ENCODE assay signal across 21 cellular contexts in genomic region chr11:93054279-93054678, GRCh38.
DNase-seq lines count a peak whose midpoint lies in the region; ATAC-seq and TF ChIP-seq lines count a peak whose summit lies in the region.
"Had no signal": no experiment of that assay in that cellular context is flagged by ENCODE, and none has a peak within 500 bp of the region (broad histone marks: within the 10 kb centered on the region; RNA-seq: fewer than 3 reads in every experiment).

No MANE protein-coding gene starts in this region.

- H3K9me3 ChIP-seq in RWPE2 (ENCODE audit: severe bottlenecking) (no peaks in the 10 kb centered on the region), trophoblast cell (ENCODE audit: insufficient read depth, low read depth, low read length) (no peaks in the 10 kb centered on the region)
- H3K9me3 ChIP-seq: HAP-1, psoas muscle had no signal

- H3K4me2 ChIP-seq in trophoblast cell (ENCODE audit: low read length) = no peak overlapping the region

- no peaks in the 10 kb centered on the region for H3K36me3 ChIP-seq in RWPE2 (ENCODE audit: low read depth)
- H3K36me3 ChIP-seq in trophoblast cell (ENCODE audit: control insufficient read depth in 1 of 2, insufficient read depth in 2 of 2, low read length in 2 of 2) = no peaks in the 10 kb centered on the region
- H3K36me3 ChIP-seq: HAP-1, tibial nerve had no signal

- H3K23ac ChIP-seq in trophoblast cell (ENCODE audit: low read length) = no peak overlapping the region

- no peaks in the 10 kb centered on the region for H3K79me1 ChIP-seq in trophoblast cell (ENCODE audit: low read length)

- no peak overlapping the region for H4K8ac ChIP-seq in trophoblast cell (ENCODE audit: low read depth, low read length)

- H3K9ac ChIP-seq in trophoblast cell (ENCODE audit: low read length) = no peak overlapping the region

- H3K18ac ChIP-seq in trophoblast cell (ENCODE audit: low read length) = no peak overlapping the region

- H3K4me3 ChIP-seq in RWPE2 (ENCODE audit: severe bottlenecking) (no peak overlapping the region), choroid plexus epithelial cell (ENCODE audit: low read depth, low read length) (no peak overlapping the region), trophoblast cell (ENCODE audit: low read depth, low read length) (no peak overlapping the region)
- H3K4me3 ChIP-seq: GM12878, HAP-1, psoas muscle, tibial nerve had no signal

- ATAC-seq in RWPE2 (ENCODE audit: low read depth) = peak; percentile 44; the same call in 1 of the 3 replicates

- no peak overlapping the region for H2BK120ac ChIP-seq in trophoblast cell (ENCODE audit: insufficient read depth, low read length, poor library complexity)

- DNase-seq in HPDE6-E6E7 (ENCODE audit: extremely low spot score) = peak; percentile 14
- DNase-seq in RWPE2 (ENCODE audit: low spot score) = no peak
- DNase-seq in choroid plexus epithelial cell (ENCODE audit: low read depth) = peak; percentile 38
- peak; percentile 22 for DNase-seq in putamen (ENCODE audit: low spot score)
- DNase-seq in trophoblast cell = no peak
- DNase-seq in anterior cingulate cortex (lab: John Stamatoyannopoulos, UW) = no peak
- DNase-seq in G401 (ENCODE audit: low spot score) = no peak
- DNase-seq: activated CD4-positive, alpha-beta T cell treated with anti-CD3 and anti-CD28 coated beads, Interleukin-2, amount 50 U/mL, for 4 hours; activated CD8-positive, alpha-beta memory T cell treated with anti-CD3 and anti-CD28 coated beads, Interleukin-2, amount 50 U/mL, for 4 hours; activated naive CD8-positive, alpha-beta T cell treated with anti-CD3 and anti-CD28 coated beads, Interleukin-2, amount 10 ng/mL, durations not matched to agents 7 days and 5 days; AML-193; CD8-positive, alpha-beta memory T cell; NCI-H1048; NCI-H187 treated with DMSO at 0.1 percent for 48 hours; psoas muscle; small intestine; T-helper 2 cell had no signal

- H4K91ac ChIP-seq in trophoblast cell (ENCODE audit: low read depth, low read length) = no peak overlapping the region

- in situ Hi-C loops in G401 (cut with HindIII; ENCODE audit: low sequenced_read_pairs) = no loop called here

- H2BK5ac ChIP-seq in trophoblast cell (ENCODE audit: low read depth, low read length, poor library complexity) = no peak overlapping the region

- no peak overlapping the region for H4K12ac ChIP-seq in trophoblast cell (ENCODE audit: low read depth, low read length)

- peaks cover 13% of the 10 kb centered on the region for H3K4me1 ChIP-seq in RWPE2 (ENCODE audit: insufficient read depth, poor library complexity, severe bottlenecking)
- no peaks in the 10 kb centered on the region for H3K4me1 ChIP-seq in trophoblast cell (ENCODE audit: control insufficient read depth in 1 of 2, insufficient read depth in 2 of 2, low read length in 2 of 2)
- H3K4me1 ChIP-seq: HAP-1, psoas muscle, tibial nerve had no signal

- TF ChIP-seq CTCF in RWPE2 (IDR thresholded peaks at IDR 0.05; ENCODE audit: poor library complexity, severe bottlenecking) = no peak
- TF ChIP-seq CTCF in choroid plexus epithelial cell (conservative IDR thresholded peaks at IDR 0.05; ENCODE audit: low read depth, low read length) = no peak

- no peak overlapping the region for H2AFZ ChIP-seq in trophoblast cell (ENCODE audit: insufficient read depth, low read length, poor library complexity)

- no peak overlapping the region for H3K14ac ChIP-seq in trophoblast cell (ENCODE audit: low read length)

- H3K27ac ChIP-seq in RWPE2 (ENCODE audit: poor library complexity, severe bottlenecking) = peak overlapping the region; percentile 36
- H3K27ac ChIP-seq in trophoblast cell (ENCODE audit: low read depth, low read length) = no peak overlapping the region
- H3K27ac ChIP-seq: psoas muscle, tibial nerve, VCaP had no signal

- H2AK5ac ChIP-seq in trophoblast cell (ENCODE audit: low read length) = no peak overlapping the region

- H3K27me3 ChIP-seq in RWPE2 (ENCODE audit: insufficient read depth, poor library complexity, severe bottlenecking) (no peaks in the 10 kb centered on the region), trophoblast cell (ENCODE audit: insufficient read depth, low read length) (no peaks in the 10 kb centered on the region)
- H3K27me3 ChIP-seq: tibial nerve had no signal

- no CpG with 5 or more reads among the region's 4 CpGs for WGBS in trophoblast cell (ENCODE audit: extremely low coverage, insufficient coverage, insufficient read length)

- no peaks in the 10 kb centered on the region for H3K79me2 ChIP-seq in trophoblast cell (ENCODE audit: control insufficient read depth, insufficient read depth, low read length, poor library complexity)

- no peak overlapping the region for H3K4ac ChIP-seq in trophoblast cell (ENCODE audit: low read depth, low read length)

- no peak overlapping the region for H2BK12ac ChIP-seq in trophoblast cell (ENCODE audit: low read length)

Comparison
In these comparisons a context has a peak if more than half of its experiments do, and no peak if none do; other contexts are left out.
1. DNase-seq: peak in HPDE6-E6E7 (single experiment), choroid plexus epithelial cell (single experiment) and putamen (single experiment); none in RWPE2 (single experiment), trophoblast cell (0 of 2), anterior cingulate cortex (0 of 58) and G401 (single experiment).